8 cellular contexts compared by ENCODE assay signal in genomic region chr20:50915424-50915823, GRCh38. TPM values are rescaled to one million over a fixed set of nuclear protein-coding genes. Genes with fewer than 3 reads are reported as not detected.
DNase-seq lines count a peak whose midpoint lies in the region; TF ChIP-seq lines count a peak whose summit lies in the region.

No MANE protein-coding gene starts in this region.

- no peak overlapping the region for H3K4me3 ChIP-seq in mammary epithelial cell (replicated peaks in 1 of 3; ENCODE audit: insufficient read depth in 1 of 3, low read depth in 2 of 3, low read length in 3 of 3)
- no peak overlapping the region for H3K4me3 ChIP-seq in breast epithelium
- no peak overlapping the region for H3K4me3 ChIP-seq in left ventricle myocardium inferior
- no peak overlapping the region for H3K4me3 ChIP-seq in suprapubic skin
- H3K4me3 ChIP-seq in WERI-Rb-1 (ENCODE audit: low read depth, low read length) = no peak overlapping the region

- peaks cover 99% of the 10 kb centered on the region for H3K79me2 ChIP-seq in mammary epithelial cell (ENCODE audit: insufficient read depth, low read length)

- peaks cover 2% of the 10 kb centered on the region for H4K20me1 ChIP-seq in mammary epithelial cell (ENCODE audit: insufficient read depth, low read length)

- intact Hi-C loops in mammary epithelial cell (cut with micrococcal nuclease) (no loop called here), breast epithelium (cut with DNase I; ENCODE audit: low total_unique reads) (no loop called here), left ventricle myocardium inferior (cut with micrococcal nuclease) (loop anchor here (10.0 kb wide), 1 partner anchor 121 kb away; the partner anchor contains the start of gene BCAS4), posterior vena cava (cut with DNase I) (no loop called here)

- TF ChIP-seq CTCF in mammary epithelial cell (conservative IDR thresholded peaks at IDR 0.05 in 1 of 2, IDR thresholded peaks at IDR 0.05 in 1 of 2; ENCODE audit: extremely low read depth in 1 of 2, insufficient read depth in 1 of 2, low read depth in 1 of 2, low read length in 2 of 2) = no peak
- TF ChIP-seq CTCF in breast epithelium (IDR thresholded peaks at IDR 0.05) = no peak
- no peak for TF ChIP-seq CTCF in left ventricle myocardium inferior (IDR thresholded peaks at IDR 0.05; ENCODE audit: borderline replicate concordance)
- no peak for TF ChIP-seq CTCF in suprapubic skin (IDR thresholded peaks at IDR 0.05)
- no peak for TF ChIP-seq CTCF in WERI-Rb-1 (IDR thresholded peaks at IDR 0.05; ENCODE audit: low read depth, low read length)

- DNase-seq in mammary epithelial cell (peak; percentile 40), breast epithelium (ENCODE audit: low spot score in 2 of 2) (no peak), amniotic epithelial cell (ENCODE audit: low read depth) (peak; percentile 86), left ventricle myocardium inferior (no peak), suprapubic skin (ENCODE audit: low spot score in 2 of 2) (no peak), posterior vena cava (ENCODE audit: low spot score) (no peak), NCI-H2227 (lab: John Stamatoyannopoulos, UW; ENCODE audit: unreplicated experiment) (no peak), WERI-Rb-1 (no peak)

- peak overlapping the region; percentile 20 for H3K4me2 ChIP-seq in mammary epithelial cell (ENCODE audit: insufficient read depth, low read depth, low read length)

- dilution Hi-C loops in mammary epithelial cell (cut with HindIII; ENCODE audit: low sequenced_read_pairs) = loop anchor here (5.0 kb wide), 1 partner anchor 133 kb away; no protein-coding TSS in a partner anchor

- TF ChIP-seq EP300 in suprapubic skin (IDR thresholded peaks at IDR 0.05) = no peak

- in situ Hi-C loops in mammary epithelial cell (cut with MboI; ENCODE audit: low sequenced_read_pairs in 2 of 2) = loop anchor here in 1 of 2 donors (10.0 kb wide), 1 partner anchor 101 kb away; no protein-coding TSS in a partner anchor

- H3K9me3 ChIP-seq in mammary epithelial cell (replicated peaks; ENCODE audit: insufficient read depth, low read length) (no peaks in the 10 kb centered on the region), breast epithelium (no peaks in the 10 kb centered on the region), left ventricle myocardium inferior (replicated peaks) (no peaks in the 10 kb centered on the region), suprapubic skin (no peaks in the 10 kb centered on the region), WERI-Rb-1 (ENCODE audit: severe bottlenecking) (no peaks in the 10 kb centered on the region)

- TF ChIP-seq POLR2A in breast epithelium (IDR thresholded peaks at IDR 0.05) = no peak
- no peak for TF ChIP-seq POLR2A in suprapubic skin (IDR thresholded peaks at IDR 0.05)

- peaks cover 3% of the 10 kb centered on the region for H3K36me3 ChIP-seq in mammary epithelial cell (ENCODE audit: insufficient read depth, low read length)
- H3K36me3 ChIP-seq in breast epithelium = no peaks in the 10 kb centered on the region
- no peaks in the 10 kb centered on the region for H3K36me3 ChIP-seq in left ventricle myocardium inferior
- no peaks in the 10 kb centered on the region for H3K36me3 ChIP-seq in suprapubic skin
- H3K36me3 ChIP-seq in WERI-Rb-1 = peaks cover 66% of the 10 kb centered on the region

- no peak overlapping the region for H3K9ac ChIP-seq in mammary epithelial cell (ENCODE audit: insufficient read depth, low read length)

- H3K27me3 ChIP-seq in mammary epithelial cell (ENCODE audit: insufficient read depth, low read length) = no peaks in the 10 kb centered on the region
- H3K27me3 ChIP-seq in breast epithelium = no peaks in the 10 kb centered on the region
- no peaks in the 10 kb centered on the region for H3K27me3 ChIP-seq in left ventricle myocardium inferior (ENCODE audit: low read depth)
- H3K27me3 ChIP-seq in suprapubic skin = no peaks in the 10 kb centered on the region
- H3K27me3 ChIP-seq in WERI-Rb-1 (ENCODE audit: insufficient read depth, low read depth, severe bottlenecking) = no peaks in the 10 kb centered on the region

- CTCF ChIA-PET in mammary epithelial cell (lab: Charles Lee; ENCODE audit: low non-redundant PET) = no interaction called here

- 63% methylated on average over 3 of the region's 3 CpGs for WGBS in mammary epithelial cell (ENCODE audit: low coverage, missing lambda C conversion rate)
- WGBS in suprapubic skin = 36% methylated on average over 3 of the region's 3 CpGs

- no TSS peak for BruUV-seq in mammary epithelial cell (replicated peaks; lab: Mats Ljungman, UMichigan)

- H3K27ac ChIP-seq in mammary epithelial cell (ENCODE audit: insufficient read depth, low read depth, low read length) (no peak overlapping the region), breast epithelium (no peak overlapping the region), left ventricle myocardium inferior (replicated peaks) (peak overlapping the region; percentile 31), suprapubic skin (peak overlapping the region; percentile 4), WERI-Rb-1 (no peak overlapping the region)

- peaks cover 48% of the 10 kb centered on the region for H3K4me1 ChIP-seq in mammary epithelial cell (ENCODE audit: insufficient read depth, low read length)
- H3K4me1 ChIP-seq in breast epithelium = peaks cover 0 to 5% of the 10 kb centered on the region in 2 donors
- peaks cover 90% of the 10 kb centered on the region for H3K4me1 ChIP-seq in left ventricle myocardium inferior
- H3K4me1 ChIP-seq in suprapubic skin = peaks cover 80% of the 10 kb centered on the region

- H2AFZ ChIP-seq in mammary epithelial cell (ENCODE audit: low read depth, low read length) = no peak overlapping the region

RNA-seq across cellular contexts. Expression of gene ADNP, which starts 15.8 kb away (rescaled TPM):
- total RNA-seq in mammary epithelial cell = 10 to 100 TPM; 34.0 to 63.2 TPM
- polyA plus RNA-seq in mammary epithelial cell = 20.4 TPM
- polyA minus RNA-seq in mammary epithelial cell = 69.3 TPM
- total RNA-seq in breast epithelium = 10 to 100 TPM; 51.7 to 70.2 (median 60.0) TPM
- 27.3 TPM for total RNA-seq in left ventricle myocardium inferior
- 10 to 100 TPM; 58.9 to 77.1 (median 72.6) TPM for total RNA-seq in suprapubic skin
- 10 to 100 TPM; 42.2 to 48.1 TPM for total RNA-seq in posterior vena cava

RNA-seq across cellular contexts. Expression of gene DPM1, which starts 42.9 kb away (rescaled TPM):
- total RNA-seq in mammary epithelial cell = 10 to 100 TPM; 63.5 to 63.9 TPM
- polyA plus RNA-seq in mammary epithelial cell = 71.9 TPM
- polyA minus RNA-seq in mammary epithelial cell = 14.3 TPM
- 10 to 100 TPM; 43.4 to 61.2 (median 53.4) TPM for total RNA-seq in breast epithelium
- 44.9 TPM for total RNA-seq in left ventricle myocardium inferior
- total RNA-seq in suprapubic skin = 10 to 100 TPM; 30.5 to 54.3 (median 41.5) TPM
- total RNA-seq in posterior vena cava = 10 to 100 TPM; 31.6 to 35.7 TPM

RNA-seq across cellular contexts. Expression of gene MOCS3, which starts 43.2 kb away (rescaled TPM):
- total RNA-seq in mammary epithelial cell = 10 to 100 TPM in 1 of 2 donors, 1 to 10 TPM in 1; 7.2 to 10.8 TPM
- polyA plus RNA-seq in mammary epithelial cell = 6.8 TPM
- 4.8 TPM for polyA minus RNA-seq in mammary epithelial cell
- total RNA-seq in breast epithelium = 1 to 10 TPM; 4.5 to 6.4 (median 4.9) TPM
- total RNA-seq in left ventricle myocardium inferior = 2.8 TPM
- 1 to 10 TPM; 4.5 to 7.4 (median 6.5) TPM for total RNA-seq in suprapubic skin
- total RNA-seq in posterior vena cava = 1 to 10 TPM; 2.7 to 3.5 TPM

Comparison
In these comparisons a context has a peak if more than half of its experiments do, and no peak if none do; other contexts are left out.
1. DNase-seq: peak in mammary epithelial cell (single experiment) and amniotic epithelial cell (single experiment); none in breast epithelium (0 of 2), left ventricle myocardium inferior (single experiment), suprapubic skin (0 of 2), posterior vena cava (single experiment), NCI-H2227 (single experiment) and WERI-Rb-1 (single experiment).
2. H3K27ac ChIP-seq: peak in left ventricle myocardium inferior (single experiment) and suprapubic skin (single experiment); none in mammary epithelial cell (single experiment), breast epithelium (0 of 2) and WERI-Rb-1 (single experiment).